Comparison of ENCODE assay signal across 2 cellular contexts in genomic region chr19:29964171-29964570, GRCh38.
TF ChIP-seq lines count a peak whose summit lies in the region.

No MANE protein-coding gene starts in this region.

TF ChIP-seq in HEK293, 187 proteins besides CTCF, POLR2A, EP300 and RAD21 (continued from another document and continues in another):
- TF ChIP-seq ZNF639 (tag by site-specific recombination; IDR thresholded peaks at IDR 0.05) = no peak
- TF ChIP-seq ZNF354C (tag by site-specific recombination; IDR thresholded peaks at IDR 0.05; ENCODE audit: borderline replicate concordance, low read depth) = no peak
- no peak for TF ChIP-seq ZNF184 (tag by site-specific recombination; IDR thresholded peaks at IDR 0.05)
- TF ChIP-seq ZNF211 (tag by site-specific recombination; IDR thresholded peaks at IDR 0.05; ENCODE audit: low read depth) = no peak
- TF ChIP-seq ZNF747 (tag by site-specific recombination; IDR thresholded peaks at IDR 0.05) = no peak
- TF ChIP-seq ZNF24 (tag by site-specific recombination; IDR thresholded peaks at IDR 0.05) = no peak
- no peak for TF ChIP-seq ZNF239 (tag by site-specific recombination; IDR thresholded peaks at IDR 0.05)
- no peak; the same call in 1 of the 2 replicates for TF ChIP-seq ZNF558 (tag by site-specific recombination; IDR thresholded peaks at IDR 0.05)
- TF ChIP-seq ZNF660 (tag by site-specific recombination; IDR thresholded peaks at IDR 0.05) = no peak
- TF ChIP-seq PRDM6 (tag by site-specific recombination; IDR thresholded peaks at IDR 0.05) = peak; percentile 79
- TF ChIP-seq KLF8 (tag by site-specific recombination; IDR thresholded peaks at IDR 0.05) = no peak
- no peak for TF ChIP-seq ZNF174 (tag by site-specific recombination; IDR thresholded peaks at IDR 0.05)
- TF ChIP-seq ZNF311 (tag by site-specific recombination; IDR thresholded peaks at IDR 0.05; ENCODE audit: borderline replicate concordance) = no peak
- TF ChIP-seq KLF10 (tag by site-specific recombination; IDR thresholded peaks at IDR 0.05) = no peak
- no peak for TF ChIP-seq SCRT1 (tag by site-specific recombination; IDR thresholded peaks at IDR 0.05; ENCODE audit: borderline replicate concordance)
- no peak for TF ChIP-seq PATZ1 (tag by site-specific recombination; IDR thresholded peaks at IDR 0.05)
- no peak for TF ChIP-seq ZNF768 (tag by site-specific recombination; IDR thresholded peaks at IDR 0.05)
- TF ChIP-seq ZNF248 (tag by site-specific recombination; IDR thresholded peaks at IDR 0.05) = no peak
- TF ChIP-seq MEIS1 (CRISPR knock-in tag; IDR thresholded peaks at IDR 0.05; ENCODE audit: borderline replicate concordance) = no peak
- TF ChIP-seq ZNF585B (tag by site-specific recombination; IDR thresholded peaks at IDR 0.05) = no peak
- TF ChIP-seq GFI1B (tag by site-specific recombination; IDR thresholded peaks at IDR 0.05) = peak; percentile 99
- TF ChIP-seq PBX3 (CRISPR knock-in tag; IDR thresholded peaks at IDR 0.05) = no peak
- TF ChIP-seq GLI4 (tag by site-specific recombination; IDR thresholded peaks at IDR 0.05) = no peak
- TF ChIP-seq ZNF449 (tag by site-specific recombination; IDR thresholded peaks at IDR 0.05) = no peak
- TF ChIP-seq ZBTB48 (tag by site-specific recombination; IDR thresholded peaks at IDR 0.05) = no peak
- TF ChIP-seq ZNF600 (tag by site-specific recombination; IDR thresholded peaks at IDR 0.05) = peak; percentile 25; the same call in 1 of the 2 replicates
- no peak for TF ChIP-seq TCF7L2 (IDR thresholded peaks at IDR 0.05; ENCODE audit: borderline replicate concordance, low read depth, low read length)

TF ChIP-seq in GM23338, 12 proteins besides CTCF, POLR2A, EP300 and RAD21 (continued from another document):
- TF ChIP-seq ZNF462 (CRISPR knock-in tag; IDR thresholded peaks at IDR 0.05) (no peak), JUNB (IDR thresholded peaks at IDR 0.05; ENCODE audit: unreplicated experiment) (no peak), ETS1 (IDR thresholded peaks at IDR 0.05) (no peak), NANOG (IDR thresholded peaks at IDR 0.05; ENCODE audit: borderline replicate concordance) (no peak), ZNF114 (CRISPR knock-in tag; IDR thresholded peaks at IDR 0.05) (no peak), REST (IDR thresholded peaks at IDR 0.05; ENCODE audit: unreplicated experiment) (no peak), POLR2AphosphoS5 (IDR thresholded peaks at IDR 0.05; ENCODE audit: low read depth) (no peak), EZH2phosphoT487 (IDR thresholded peaks at IDR 0.05; ENCODE audit: unreplicated experiment) (no peak), ZNF331 (CRISPR knock-in tag; IDR thresholded peaks at IDR 0.05; ENCODE audit: low read depth) (no peak), STAT1 (IDR thresholded peaks at IDR 0.05; ENCODE audit: unreplicated experiment) (no peak)
